In genomic region chr11:98358551-98358950, GRCh38 we compare ENCODE assay signal across 1 cellular context.
TF ChIP-seq lines count a peak whose summit lies in the region.

No MANE protein-coding gene starts in this region.

TF ChIP-seq in SK-N-SH treated with all-trans-retinoic acid at 6 μM for 48 hours, 23 proteins besides CTCF, POLR2A, EP300 and RAD21 (continued from another document):
- TF ChIP-seq ZFP3 (CRISPR knock-in tag; IDR thresholded peaks at IDR 0.05) (no peak), ZFP30 (CRISPR knock-in tag; IDR thresholded peaks at IDR 0.05) (no peak)
